ENCODE assay signal across 11 cellular contexts in the genomic region with DNA sequence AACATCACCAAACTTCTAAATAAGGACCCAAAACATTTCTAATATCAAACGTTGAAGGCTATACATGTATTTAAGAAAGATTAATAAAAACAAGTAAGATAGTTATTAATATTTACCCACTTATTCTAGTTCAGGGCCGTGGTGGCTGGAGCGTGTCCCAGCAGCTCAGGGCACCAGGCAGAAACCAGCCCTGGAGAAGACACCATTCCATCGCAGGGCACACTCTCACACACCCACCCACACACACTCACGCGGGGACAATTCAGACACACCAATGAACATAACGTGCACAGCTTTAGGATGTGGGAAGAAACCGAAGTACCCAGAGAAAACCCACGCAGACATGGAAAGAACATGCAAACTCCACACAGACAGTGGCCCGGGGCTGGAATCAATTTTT.
"Had no signal": no experiment of that assay in that cellular context is flagged by ENCODE, and none has a peak within 500 bp of the region (broad histone marks: within the 10 kb centered on the region; RNA-seq: fewer than 3 reads in every experiment).

No MANE protein-coding gene starts in this region.

- H3K9me3 Mint-ChIP-seq: activated CD4-positive, alpha-beta memory T cell treated with anti-CD3 and anti-CD28 coated beads for 36 hours; activated naive CD4-positive, alpha-beta T cell treated with anti-CD3 and anti-CD28 coated beads, Interleukin-2, amount 50 U/mL, for 24 hours; activated T-cell treated with anti-CD3 and anti-CD28 coated beads, Interleukin-2, amount 50 U/mL, for 72 hours; activated T-helper 2 cell treated with anti-CD3 and anti-CD28 coated beads, Interferon-gamma antibody, Interleukin-2, Interleukin-4, amounts not matched to agents 10 μg/mL and 5 μg/mL and 100 μg/mL, durations not matched to agents 14 hours and 24 hours and 36 hours; T-cell had no signal

- H3K27me3 Mint-ChIP-seq: activated CD4-positive, alpha-beta memory T cell treated with anti-CD3 and anti-CD28 coated beads for 36 hours; activated naive CD4-positive, alpha-beta T cell treated with anti-CD3 and anti-CD28 coated beads, Interleukin-2, amount 50 U/mL, for 24 hours; T-cell had no signal

- H3K36me3 Mint-ChIP-seq: brain had no signal

- H3K36me3 ChIP-seq: adrenal gland had no signal

- DNase-seq: activated gamma-delta T cell; NK-92 treated with Interleukin-12 subunit alpha and Interleukin-12 subunit beta, amount 100 ng/mL, for 24 hours had no signal

- H3K4me1 ChIP-seq: adrenal gland had no signal

- H3K4me3 Mint-ChIP-seq: activated CD4-positive, alpha-beta memory T cell treated with anti-CD3 and anti-CD28 coated beads for 36 hours; activated naive CD4-positive, alpha-beta T cell treated with anti-CD3 and anti-CD28 coated beads, Interleukin-2, amount 50 U/mL, for 24 hours; T-cell had no signal

- H3K27ac ChIP-seq: adrenal gland, PC-9, RWPE1 had no signal

- H3K9me3 ChIP-seq: adrenal gland had no signal

- H3K4me3 ChIP-seq: adrenal gland, PC-9 had no signal

- H3K27me3 ChIP-seq: adrenal gland had no signal

- H3K27ac Mint-ChIP-seq: activated CD4-positive, alpha-beta memory T cell treated with anti-CD3 and anti-CD28 coated beads for 36 hours; activated T-cell treated with anti-CD3 and anti-CD28 coated beads, Interleukin-2, amount 50 U/mL, for 72 hours; activated T-helper 2 cell treated with anti-CD3 and anti-CD28 coated beads, Interferon-gamma antibody, Interleukin-2, Interleukin-4, amounts not matched to agents 10 μg/mL and 5 μg/mL and 100 μg/mL, durations not matched to agents 14 hours and 24 hours and 36 hours; T-cell had no signal
